Comparison of ENCODE assay signal across 8 cellular contexts in the genomic region with DNA sequence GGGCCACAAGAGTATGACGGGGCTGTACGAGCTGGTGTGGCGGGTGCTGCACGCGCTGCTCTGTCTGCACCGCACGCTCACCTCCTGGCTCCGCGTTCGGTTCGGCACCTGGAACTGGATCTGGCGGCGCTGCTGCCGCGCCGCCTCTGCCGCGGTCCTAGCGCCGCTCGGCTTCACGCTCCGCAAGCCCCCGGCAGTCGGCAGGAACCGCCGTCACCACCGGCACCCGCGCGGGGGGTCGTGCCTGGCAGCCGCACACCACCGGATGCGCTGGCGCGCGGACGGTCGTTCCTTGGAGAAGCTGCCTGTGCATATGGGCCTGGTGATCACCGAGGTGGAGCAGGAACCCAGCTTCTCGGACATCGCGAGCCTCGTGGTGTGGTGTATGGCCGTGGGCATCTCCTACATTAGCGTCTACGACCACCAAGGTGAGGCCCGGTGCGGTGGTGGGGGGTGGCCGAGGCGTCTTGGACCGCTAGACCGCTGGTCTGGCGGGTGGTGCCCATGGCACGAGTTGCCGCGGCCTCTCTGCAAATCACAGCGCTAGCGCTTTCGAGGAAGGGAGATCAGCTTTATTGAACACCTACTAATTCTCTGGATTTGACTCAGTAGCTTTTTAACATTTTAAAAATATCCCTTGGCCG. TPM values are rescaled to one million over a fixed set of nuclear protein-coding genes. Genes with fewer than 3 reads are reported as not detected.
DNase-seq lines count a peak whose midpoint lies in the region; ATAC-seq and TF ChIP-seq lines count a peak whose summit lies in the region.
"Not testable (repeated sequence)": the region's sequence is repeated elsewhere in the genome, so short reads cannot be mapped to it uniquely, and the experiment has no call there.

No MANE protein-coding gene starts in this region.

- peaks cover 20% of the 10 kb centered on the region for H3K36me3 Mint-ChIP-seq in neural progenitor cell

- not testable (repeated sequence) for H3K27ac Mint-ChIP-seq in neural progenitor cell

- peak overlapping the region; percentile 89 for H3K4me2 ChIP-seq in neural progenitor cell

- H2AFZ ChIP-seq in neural progenitor cell (replicated peaks): not testable (repeated sequence)

- WGBS in transverse colon (ENCODE audit: low coverage in 1 of 2), 2 donors: 1% methylated on average over 14 of the region's 62 CpGs; no CpG with 5 or more reads in 1 of the 2 donors

- H3K4me3 Mint-ChIP-seq in neural progenitor cell: peak overlapping the region; percentile 92

- H3K9me3 Mint-ChIP-seq in neural progenitor cell: not testable (repeated sequence)

- H3K36me3 ChIP-seq in HAP-1 (replicated peaks); breast epithelium; right atrium auricular region; neural progenitor cell; transverse colon: not testable (repeated sequence)
- peaks cover 25% of the 10 kb centered on the region for H3K36me3 ChIP-seq in WERI-Rb-1

- H3K9me3 ChIP-seq in HAP-1; WERI-Rb-1 (ENCODE audit: severe bottlenecking); breast epithelium; right atrium auricular region; neural progenitor cell (ENCODE audit: low read depth); transverse colon: not testable (repeated sequence)

- H3K4me1 Mint-ChIP-seq in neural progenitor cell: peaks cover 21% of the 10 kb centered on the region

- peaks cover 43% of the 10 kb centered on the region for H4K20me1 ChIP-seq in neural progenitor cell (ENCODE audit: low read depth)

- intact Hi-C loops in breast epithelium (cut with DNase I; ENCODE audit: low total_unique reads); transverse colon (cut with DNase I; ENCODE audit: low total_unique reads): not testable (repeated sequence)

- TF ChIP-seq EP300 in transverse colon (IDR thresholded peaks at IDR 0.05; ENCODE audit: low read depth): not testable (repeated sequence)

- not testable (repeated sequence) for H3F3A ChIP-seq in neural progenitor cell (ENCODE audit: low read depth)

- peak; percentile 32 for ATAC-seq in GM18502 (IDR thresholded peaks at IDR 0.05; ENCODE audit: poor library complexity, unreplicated experiment)
- ATAC-seq in HG03571 (IDR thresholded peaks at IDR 0.05; ENCODE audit: unreplicated experiment): peak; percentile 20

- peak in 1 of 2 experiments; percentile 19 for DNase-seq in HAP-1 (ENCODE audit: low spot score in 2 of 2)
- not testable (repeated sequence) for DNase-seq in WERI-Rb-1; breast epithelium (ENCODE audit: low spot score in 2 of 2); right atrium auricular region (ENCODE audit: low spot score)
- peak; percentile 45 for DNase-seq in neural progenitor cell (ENCODE audit: low spot score)
- peak; percentile 12 for DNase-seq in transverse colon

- peak overlapping the region; percentile 66 for H3K9ac ChIP-seq in neural progenitor cell

- H3K27me3 Mint-ChIP-seq in neural progenitor cell (ENCODE audit: insufficient read depth, low read depth): not testable (repeated sequence)

- peak overlapping the region; percentile 86 for H3K4me3 ChIP-seq in HAP-1
- H3K4me3 ChIP-seq in WERI-Rb-1 (ENCODE audit: low read depth, low read length): peak overlapping the region; percentile 84
- H3K4me3 ChIP-seq in breast epithelium: peak overlapping the region; percentile 71 to 78 (median 73)
- H3K4me3 ChIP-seq in right atrium auricular region: peak overlapping the region; percentile 71 to 77
- peak overlapping the region; percentile 91 for H3K4me3 ChIP-seq in neural progenitor cell
- H3K4me3 ChIP-seq in transverse colon: peak overlapping the region; percentile 67 to 93 (median 69)

- TF ChIP-seq CTCF in WERI-Rb-1 (IDR thresholded peaks at IDR 0.05; ENCODE audit: low read depth, low read length); breast epithelium (IDR thresholded peaks at IDR 0.05); right atrium auricular region (IDR thresholded peaks at IDR 0.05); neural progenitor cell (IDR thresholded peaks at IDR 0.05); transverse colon (IDR thresholded peaks at IDR 0.05): not testable (repeated sequence)

- peak overlapping the region; percentile 47; the same call in 1 of the 2 replicates for H3K27ac ChIP-seq in WERI-Rb-1
- peak overlapping the region; percentile 85 to 86 for H3K27ac ChIP-seq in breast epithelium
- peak overlapping the region; percentile 68 to 81 for H3K27ac ChIP-seq in right atrium auricular region
- not testable (repeated sequence) for H3K27ac ChIP-seq in neural progenitor cell
- H3K27ac ChIP-seq in transverse colon: peak overlapping the region; percentile 82 to 87 (median 84)

- H3K4me1 ChIP-seq in HAP-1 (peaks cover 17% of the 10 kb centered on the region), right atrium auricular region (peaks cover 0 to 38% of the 10 kb centered on the region in 2 donors), neural progenitor cell (peaks cover 13% of the 10 kb centered on the region), transverse colon (peaks cover 15 to 39% (median 31%) of the 10 kb centered on the region in 4 donors)
- H3K4me1 ChIP-seq in breast epithelium: not testable (repeated sequence)

- peaks cover 53% of the 10 kb centered on the region for H3K79me2 ChIP-seq in neural progenitor cell (ENCODE audit: low read depth)

- TF ChIP-seq POLR2A in breast epithelium (IDR thresholded peaks at IDR 0.05); transverse colon (IDR thresholded peaks at IDR 0.05): not testable (repeated sequence)

- in situ Hi-C loops in HAP-1 (cut with MboI; ENCODE audit: low sequenced_read_pairs); transverse colon (cut with MboI; ENCODE audit: low pct_ligation_motif_present in 1 of 4, low pct_unique_long_range_greater_than_20kb in 1 of 4, low sequenced_read_pairs in 3 of 4): not testable (repeated sequence)

- not testable (repeated sequence) for H3K27me3 ChIP-seq in HAP-1 (ENCODE audit: low read depth); WERI-Rb-1 (ENCODE audit: insufficient read depth, low read depth, severe bottlenecking); breast epithelium; right atrium auricular region; neural progenitor cell; transverse colon

RNA-seq across cellular contexts. Expression of a gene that starts 0.5 kb away (rescaled TPM):
- total RNA-seq in breast epithelium (10 to 100 TPM; 15.8 to 22.9 (median 20.6) TPM), right atrium auricular region (10 to 100 TPM; 10.8 to 15.5 TPM), neural progenitor cell (ENCODE audit: low replicate concordance) (23.6 and 33.4 TPM in 2 replicates), transverse colon (10 to 100 TPM in 2 of 4 donors, 1 to 10 TPM in 2; 4.9 to 26.8 (median 11.8) TPM)
